ENCODE assay signal across 16 cellular contexts in genomic region chr14:77478796-77479195, GRCh38. TPM values are rescaled to one million over a fixed set of nuclear protein-coding genes. Genes with fewer than 3 reads are reported as not detected.
DNase-seq lines count a peak whose midpoint lies in the region; ATAC-seq, FAIRE-seq and TF ChIP-seq lines count a peak whose summit lies in the region.
"Had no signal": no experiment of that assay in that cellular context is flagged by ENCODE, and none has a peak within 500 bp of the region (broad histone marks: within the 10 kb centered on the region; RNA-seq: fewer than 3 reads in every experiment).

No MANE protein-coding gene starts in this region.

- H2AFZ ChIP-seq in GM12878 (ENCODE audit: control insufficient read depth, low read depth, low read length), result no peak overlapping the region
- H2AFZ ChIP-seq: parathyroid adenoma had no signal

- DNase-seq in DMS53 (lab: John Stamatoyannopoulos, UW) (peak; percentile 18), DMS53 treated with DMSO at 0.1 percent for 48 hours (lab: John Stamatoyannopoulos, UW; ENCODE audit: unreplicated experiment) (no peak), GM12878 (ENCODE audit: low read depth, low spot score) (peak; percentile 30), NCI-H1694 (lab: John Stamatoyannopoulos, UW) (no peak), upper lobe of right lung (no peak)
- no peak for DNase-seq in activated naive CD4-positive, alpha-beta T cell treated with anti-CD3 and anti-CD28 coated beads for 36 hours
- DNase-seq: activated T-cell treated with anti-CD3 and anti-CD28 coated beads, Interleukin-2, amount 50 U/mL, for 4 hours; left ventricle myocardium inferior; NCI-H82; trophoblast cell had no signal

- WGBS in GM12878 (ENCODE audit: insufficient coverage, insufficient replicate concordance, low lambda C conversion rate, missing lambda C conversion rate), result 6% methylated on average over 1 of the region's 1 CpG

- in situ Hi-C loops in GM12878 (cut with MboI), result no loop called here

- no peaks in the 10 kb centered on the region for H3K27me3 Mint-ChIP-seq in activated naive CD4-positive, alpha-beta T cell treated with anti-CD3 and anti-CD28 coated beads for 36 hours (ENCODE audit: low read depth)
- H3K27me3 Mint-ChIP-seq: central memory CD8-positive, alpha-beta T cell had no signal

- H3K36me3 Mint-ChIP-seq in activated naive CD4-positive, alpha-beta T cell treated with anti-CD3 and anti-CD28 coated beads for 36 hours (ENCODE audit: low read depth), result no peaks in the 10 kb centered on the region

- no peak for TF ChIP-seq POLR2A in GM12878 (IDR thresholded peaks at IDR 0.05; ENCODE audit: low read depth, low read length)

- intact Hi-C loops in GM12878 (cut with micrococcal nuclease; ENCODE audit: unreplicated experiment) (no loop called here), upper lobe of right lung (cut with DNase I) (no loop called here)
- intact Hi-C loops in activated naive CD4-positive, alpha-beta T cell treated with anti-CD3 and anti-CD28 coated beads for 36 hours (cut with micrococcal nuclease), result no loop called here

- SMC1A ChIA-PET in GM12878 (lab: Charles Lee; ENCODE audit: uncharacterized antibody, unreplicated experiment), result interaction anchor here (0.6 to 1.4 kb wide), 4 partner anchors 19 to 81 kb away, joined by 3 to 5 read pairs (median 4); no protein-coding TSS in a partner anchor

- no peak overlapping the region for H3K27ac Mint-ChIP-seq in activated naive CD4-positive, alpha-beta T cell treated with anti-CD3 and anti-CD28 coated beads for 36 hours

- no peak overlapping the region; the same call in 1 of the 2 replicates for H3K4me2 ChIP-seq in GM12878 (ENCODE audit: control insufficient read depth, insufficient read depth)

- H3K9ac ChIP-seq in GM12878 (ENCODE audit: control insufficient read depth, insufficient read depth, low read length), result no peak overlapping the region
- H3K9ac ChIP-seq: parathyroid adenoma had no signal

- peak in 1 of 2 experiments; percentile 54; a peak in 1 of 4 replicates for TF ChIP-seq EP300 in GM12878 (IDR thresholded peaks at IDR 0.05; ENCODE audit: borderline replicate concordance in 1 of 2, control insufficient read depth in 1 of 2, low read depth in 2 of 2, low read length in 2 of 2)

- no peak overlapping the region for H3K27ac ChIP-seq in GM12878 (ENCODE audit: control insufficient read depth, insufficient read depth)
- no peak overlapping the region for H3K27ac ChIP-seq in upper lobe of right lung
- H3K27ac ChIP-seq: 22Rv1, left ventricle myocardium inferior, parathyroid adenoma had no signal

- CTCF ChIA-PET in GM12878 (lab: Yijun Ruan, JAX), result interaction anchor here (0.9 to 9.3 kb wide), 5 partner anchors 9 to 74 kb away, joined by 3 to 40 read pairs (median 3); no protein-coding TSS in a partner anchor
- CTCF ChIA-PET in activated naive CD4-positive, alpha-beta T cell treated with anti-CD3 and anti-CD28 coated beads for 36 hours (lab: Charles Lee), result interaction anchor here (0.8 to 1.1 kb wide), 2 partner anchors 20 to 160 kb away, joined by 4 read pairs; no protein-coding TSS in a partner anchor

- H3K4me3 ChIP-seq in GM12878 (no peak overlapping the region), upper lobe of right lung (no peak overlapping the region)
- H3K4me3 ChIP-seq: left ventricle myocardium inferior had no signal

- H4K20me1 ChIP-seq in GM12878 (ENCODE audit: control insufficient read depth, insufficient read depth), result no peaks in the 10 kb centered on the region

- H3K36me3 ChIP-seq in GM12878 (ENCODE audit: control insufficient read depth in 2 of 2, insufficient read depth in 2 of 2, low read length in 1 of 2) (no peaks in the 10 kb centered on the region), upper lobe of right lung (no peaks in the 10 kb centered on the region)
- H3K36me3 ChIP-seq: left ventricle myocardium inferior had no signal

- H3K4me1 Mint-ChIP-seq in activated naive CD4-positive, alpha-beta T cell treated with anti-CD3 and anti-CD28 coated beads for 36 hours (ENCODE audit: low read depth), result no peaks in the 10 kb centered on the region
- H3K4me1 Mint-ChIP-seq: central memory CD8-positive, alpha-beta T cell had no signal

- no peaks in the 10 kb centered on the region for H3K79me2 ChIP-seq in GM12878 (ENCODE audit: control insufficient read depth, insufficient read depth, low read length)
- H3K79me2 ChIP-seq: parathyroid adenoma had no signal

- ATAC-seq in GM21723 (IDR thresholded peaks at IDR 0.05; ENCODE audit: unreplicated experiment) (peak; percentile 94), HG03196 (IDR thresholded peaks at IDR 0.05; ENCODE audit: unreplicated experiment) (peak; percentile 75), GM12878 (peak; percentile 99), upper lobe of right lung (no peak)
- ATAC-seq: activated T-cell treated with anti-CD3 and anti-CD28 coated beads, Interleukin-2, amount 50 U/mL, for 4 hours had no signal

- peaks cover 8% of the 10 kb centered on the region for H3K4me1 ChIP-seq in GM12878 (ENCODE audit: control insufficient read depth, insufficient read depth, low read length)
- H3K4me1 ChIP-seq in upper lobe of right lung, result no peaks in the 10 kb centered on the region
- H3K4me1 ChIP-seq: left ventricle myocardium inferior, parathyroid adenoma had no signal

- H3K27me3 ChIP-seq in GM12878 (replicated peaks in 1 of 2; ENCODE audit: control insufficient read depth in 2 of 2, insufficient read depth in 2 of 2, low read length in 1 of 2) (no peaks in the 10 kb centered on the region; a peak in 1 of 4 replicates), upper lobe of right lung (no peaks in the 10 kb centered on the region)

- RAD21 ChIA-PET in GM12878 (lab: Charles Lee; ENCODE audit: unreplicated experiment), result interaction anchor here (2.0 kb wide), 1 partner anchor 20 kb away, joined by 12 read pairs; the partner anchor contains the start of gene AHSA1

- TF ChIP-seq RAD21 in GM12878 (IDR thresholded peaks at IDR 0.05; ENCODE audit: insufficient read depth, low read depth, low read length), result no peak

- POLR2A ChIA-PET in GM12878 (lab: Charles Lee), result no interaction called here

- peak; percentile 70 for FAIRE-seq in GM12878 (lab: Jason Lieb, UNC)

- no peaks in the 10 kb centered on the region for H3K9me3 ChIP-seq in GM12878 (replicated peaks; ENCODE audit: control insufficient read depth, insufficient read depth, low read length)
- no peaks in the 10 kb centered on the region for H3K9me3 ChIP-seq in upper lobe of right lung
- H3K9me3 ChIP-seq: left ventricle myocardium inferior had no signal

- TF ChIP-seq CTCF in GM12878 (IDR thresholded peaks at IDR 0.05 in 2 of 3, conservative IDR thresholded peaks at IDR 0.05 in 1 of 3; ENCODE audit: control insufficient read depth in 2 of 3, extremely low read depth in 1 of 3, insufficient read depth in 1 of 3, low read depth in 3 of 3, low read length in 3 of 3) (no peak), upper lobe of right lung (IDR thresholded peaks at IDR 0.05) (no peak)

- no peaks in the 10 kb centered on the region for H3K9me3 Mint-ChIP-seq in activated naive CD4-positive, alpha-beta T cell treated with anti-CD3 and anti-CD28 coated beads for 36 hours
- H3K9me3 Mint-ChIP-seq: activated T-cell treated with anti-CD3 and anti-CD28 coated beads, Interleukin-2, amount 50 U/mL, for 4 hours; central memory CD8-positive, alpha-beta T cell had no signal

- BruUV-seq in GM12878 (replicated peaks; lab: Mats Ljungman, UMichigan), result no TSS peak

- no peak overlapping the region for H3K4me3 Mint-ChIP-seq in activated naive CD4-positive, alpha-beta T cell treated with anti-CD3 and anti-CD28 coated beads for 36 hours
- H3K4me3 Mint-ChIP-seq: activated T-cell treated with anti-CD3 and anti-CD28 coated beads, Interleukin-2, amount 50 U/mL, for 4 hours; central memory CD8-positive, alpha-beta T cell had no signal

RNA-seq across cellular contexts. Expression of gene ISM2, which starts 19.8 kb away (rescaled TPM):
- total RNA-seq in GM12878 (2013; cell fraction: nucleolus; rRNA removed), result 2.9 and 4.1 TPM in 2 replicates
- not detected in 2 replicates for total RNA-seq in GM12878 (2014; rRNA removed)
- not detected in 2 replicates for total RNA-seq in GM12878 (2014; rRNA removed; fragmentation: Illumina TruSeq; extraction: Trizol)
- total RNA-seq in GM12878 (2021), result not detected in 2 replicates
- polyA plus RNA-seq in GM12878 (2011; ENCODE audit: low read depth), result 0.17 TPM
- polyA plus RNA-seq in GM12878 (2011; rRNA removed), result 0.03 TPM in 1 of 2 replicates, not detected in the other
- 0.07 TPM in 2 replicates for polyA plus RNA-seq in GM12878 (2011; cell fraction: cytosol; rRNA removed)
- 0.28 and 0.55 TPM in 2 replicates for polyA plus RNA-seq in GM12878 (2011; cell fraction: nucleus; rRNA removed)
- 0.15 and 0.17 TPM in 2 replicates for polyA plus RNA-seq in GM12878 (2012)
- polyA plus RNA-seq in GM12878 (2014; fragmentation: Illumina TruSeq; extraction: Trizol), result not detected in 2 replicates
- not detected for polyA plus RNA-seq in GM12878 (2014; fragmentation: Nextera tagmentation; extraction: Ambion mirVana)
- 0.14 TPM in 1 of 2 replicates, not detected in the other for polyA plus RNA-seq in GM12878 (2014; rRNA removed)
- polyA plus RNA-seq in GM12878 (2016; fragmentation: Nextera tagmentation; extraction: Ambion mirVana), result not detected
- 0.10 and 0.29 TPM in 2 replicates for polyA minus RNA-seq in GM12878 (2011; rRNA and poly(A)+ RNA removed)
- not detected in 2 replicates for polyA minus RNA-seq in GM12878 (2011; cell fraction: cytosol; rRNA and poly(A)+ RNA removed)
- polyA minus RNA-seq in GM12878 (2011; cell fraction: nucleus; rRNA and poly(A)+ RNA removed), result not detected in 2 replicates
- total RNA-seq in activated naive CD4-positive, alpha-beta T cell treated with anti-CD3 and anti-CD28 coated beads for 36 hours, result not detected
- total RNA-seq in upper lobe of right lung, result not detected
- total RNA-seq: activated T-cell treated with anti-CD3 and anti-CD28 coated beads, Interleukin-2, amount 50 U/mL, for 4 hours; H4; left ventricle myocardium inferior had no signal

RNA-seq across cellular contexts. Expression of gene AHSA1, which starts 20.9 kb away (rescaled TPM):
- 51.8 and 54.1 TPM in 2 replicates for total RNA-seq in GM12878 (2013; cell fraction: nucleolus; rRNA removed)
- total RNA-seq in GM12878 (2014; rRNA removed) (151 and 175 TPM in 2 replicates), GM12878 (2014; rRNA removed; fragmentation: Illumina TruSeq; extraction: Trizol) (211 and 243 TPM in 2 replicates), GM12878 (2021) (165 and 174 TPM in 2 replicates), upper lobe of right lung (120 TPM)
- polyA plus RNA-seq in GM12878 (2011; ENCODE audit: low read depth), result 72.6 TPM
- polyA plus RNA-seq in GM12878 (2011; rRNA removed) (194 and 197 TPM in 2 replicates), GM12878 (2014; fragmentation: Illumina TruSeq; extraction: Trizol) (295 and 366 TPM in 2 replicates), GM12878 (2014; fragmentation: Nextera tagmentation; extraction: Ambion mirVana) (10 to 100 TPM; 51.8 to 98.3 TPM), GM12878 (2014; rRNA removed) (201 and 205 TPM in 2 replicates), GM12878 (2016; fragmentation: Nextera tagmentation; extraction: Ambion mirVana) (100 to 1,000 TPM; 252 to 261 TPM)
- polyA plus RNA-seq in GM12878 (2011; cell fraction: cytosol; rRNA removed), result 192 and 214 TPM in 2 replicates
- polyA plus RNA-seq in GM12878 (2011; cell fraction: nucleus; rRNA removed), result 71.2 and 99.9 TPM in 2 replicates
- polyA plus RNA-seq in GM12878 (2012), result 73.3 and 77.0 TPM in 2 replicates
- polyA minus RNA-seq in GM12878 (2011; rRNA and poly(A)+ RNA removed), result 125 and 163 TPM in 2 replicates
- polyA minus RNA-seq in GM12878 (2011; cell fraction: cytosol; rRNA and poly(A)+ RNA removed), result 41.4 and 60.3 TPM in 2 replicates
- polyA minus RNA-seq in GM12878 (2011; cell fraction: nucleus; rRNA and poly(A)+ RNA removed), result 18.3 and 34.4 TPM in 2 replicates
- 100 to 1,000 TPM; 230 to 246 TPM for total RNA-seq in activated naive CD4-positive, alpha-beta T cell treated with anti-CD3 and anti-CD28 coated beads for 36 hours

RNA-seq across cellular contexts. Expression of gene VIPAS39, which starts 21.4 kb away (rescaled TPM):
- total RNA-seq in GM12878 (2013; cell fraction: nucleolus; rRNA removed), result 26.2 and 26.9 TPM in 2 replicates
- total RNA-seq in GM12878 (2014; rRNA removed), result 18.6 and 27.3 TPM in 2 replicates
- total RNA-seq in GM12878 (2014; rRNA removed; fragmentation: Illumina TruSeq; extraction: Trizol), result 18.8 and 21.7 TPM in 2 replicates
- total RNA-seq in GM12878 (2021), result 16.3 and 18.3 TPM in 2 replicates
- 18.0 TPM for polyA plus RNA-seq in GM12878 (2011; ENCODE audit: low read depth)
- polyA plus RNA-seq in GM12878 (2011; rRNA removed), result 38.4 and 38.8 TPM in 2 replicates
- polyA plus RNA-seq in GM12878 (2011; cell fraction: cytosol; rRNA removed), result 27.4 and 27.9 TPM in 2 replicates
- 31.2 and 36.6 TPM in 2 replicates for polyA plus RNA-seq in GM12878 (2011; cell fraction: nucleus; rRNA removed)
- 13.9 and 20.2 TPM in 2 replicates for polyA plus RNA-seq in GM12878 (2012)
- 27.8 and 44.8 TPM in 2 replicates for polyA plus RNA-seq in GM12878 (2014; fragmentation: Illumina TruSeq; extraction: Trizol)
- 10 to 100 TPM in 1 of 2 experiments, 1 to 10 TPM in 1; 6.7 to 10.5 TPM for polyA plus RNA-seq in GM12878 (2014; fragmentation: Nextera tagmentation; extraction: Ambion mirVana)
- 16.4 and 18.6 TPM in 2 replicates for polyA plus RNA-seq in GM12878 (2014; rRNA removed)
- 10 to 100 TPM; 15.1 to 18.0 TPM for polyA plus RNA-seq in GM12878 (2016; fragmentation: Nextera tagmentation; extraction: Ambion mirVana)
- polyA minus RNA-seq in GM12878 (2011; rRNA and poly(A)+ RNA removed), result 36.9 and 38.3 TPM in 2 replicates
- polyA minus RNA-seq in GM12878 (2011; cell fraction: cytosol; rRNA and poly(A)+ RNA removed), result 10.6 and 10.8 TPM in 2 replicates
- polyA minus RNA-seq in GM12878 (2011; cell fraction: nucleus; rRNA and poly(A)+ RNA removed), result 18.2 and 20.8 TPM in 2 replicates
- 10 to 100 TPM; 12.3 to 13.3 TPM for total RNA-seq in activated naive CD4-positive, alpha-beta T cell treated with anti-CD3 and anti-CD28 coated beads for 36 hours
- total RNA-seq in upper lobe of right lung, result 14.5 TPM

RNA-seq across cellular contexts. Expression of gene NOXRED1, which starts 55.5 kb away (rescaled TPM):
- total RNA-seq in GM12878 (2013; cell fraction: nucleolus; rRNA removed), result 0.96 and 1.8 TPM in 2 replicates
- total RNA-seq in GM12878 (2014; rRNA removed) (0.11 and 0.17 TPM in 2 replicates), GM12878 (2014; rRNA removed; fragmentation: Illumina TruSeq; extraction: Trizol) (0.13 and 0.14 TPM in 2 replicates), GM12878 (2021) (0.21 and 0.45 TPM in 2 replicates), upper lobe of right lung (0.55 TPM)
- polyA plus RNA-seq in GM12878 (2011; ENCODE audit: low read depth), result not detected
- polyA plus RNA-seq in GM12878 (2011; rRNA removed) (0.62 and 0.98 TPM in 2 replicates), GM12878 (2014; fragmentation: Illumina TruSeq; extraction: Trizol) (0.21 and 0.22 TPM in 2 replicates), GM12878 (2014; fragmentation: Nextera tagmentation; extraction: Ambion mirVana) (under 1 TPM; 0.07 to 0.14 TPM), GM12878 (2014; rRNA removed) (0.10 TPM in 1 of 2 replicates, not detected in the other), GM12878 (2016; fragmentation: Nextera tagmentation; extraction: Ambion mirVana) (under 1 TPM; 0.06 to 0.13 TPM)
- polyA plus RNA-seq in GM12878 (2011; cell fraction: cytosol; rRNA removed), result 0.21 and 0.22 TPM in 2 replicates
- 0.92 and 1.4 TPM in 2 replicates for polyA plus RNA-seq in GM12878 (2011; cell fraction: nucleus; rRNA removed)
- 0.18 and 0.27 TPM in 2 replicates for polyA plus RNA-seq in GM12878 (2012)
- polyA minus RNA-seq in GM12878 (2011; rRNA and poly(A)+ RNA removed), result 0.57 and 1.2 TPM in 2 replicates
- polyA minus RNA-seq in GM12878 (2011; cell fraction: cytosol; rRNA and poly(A)+ RNA removed), result not detected in 2 replicates
- 0.48 TPM in 2 replicates for polyA minus RNA-seq in GM12878 (2011; cell fraction: nucleus; rRNA and poly(A)+ RNA removed)
- total RNA-seq in activated naive CD4-positive, alpha-beta T cell treated with anti-CD3 and anti-CD28 coated beads for 36 hours, result under 1 TPM; 0.30 to 0.38 TPM
- total RNA-seq: H4 had no signal

Comparison
In these comparisons a context has a peak if more than half of its experiments do, and no peak if none do; other contexts are left out.
1. DNase-seq: peak in DMS53 (single experiment) and GM12878 (single experiment); none in DMS53 treated with DMSO at 0.1 percent for 48 hours (single experiment), NCI-H1694 (single experiment), activated naive CD4-positive, alpha-beta T cell treated with anti-CD3 and anti-CD28 coated beads for 36 hours (single experiment) and upper lobe of right lung (single experiment).